In the genomic region with DNA sequence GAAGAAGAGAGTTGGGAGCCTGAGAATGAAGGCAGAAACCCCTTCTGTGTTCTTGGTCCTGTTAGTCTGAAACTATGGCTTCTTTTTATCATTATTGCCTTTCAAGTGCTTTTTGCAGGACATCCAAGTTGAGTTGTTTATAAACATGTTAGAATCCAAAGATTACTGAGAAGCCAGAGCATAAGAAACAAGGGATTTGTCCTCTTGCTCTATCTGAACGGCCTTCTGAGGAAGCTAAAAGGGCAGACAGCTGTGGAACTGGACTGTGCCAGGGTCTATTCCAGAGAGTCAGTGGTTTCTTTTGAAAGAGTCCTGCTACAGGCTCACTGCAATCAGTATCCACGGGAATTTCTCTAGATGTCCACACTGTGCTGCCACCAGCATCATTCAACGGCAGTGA, we compare ENCODE assay signal across 22 cellular contexts.
"Had no signal": no experiment of that assay in that cellular context is flagged by ENCODE, and none has a peak within 500 bp of the region (broad histone marks: within the 10 kb centered on the region; RNA-seq: fewer than 3 reads in every experiment).

No MANE protein-coding gene starts in this region.

- H3K27me3 ChIP-seq: pancreas, spleen, suprapubic skin, tibial artery, vagina had no signal

- H3K27ac Mint-ChIP-seq: naive thymus-derived CD4-positive, alpha-beta T cell; natural killer cell treated with Interleukin-12 subunit alpha and Interleukin-12 subunit beta and Interleukin-15 and Interleukin-18, amount 100 ng/mL, for 72 hours; stimulated activated effector memory CD8-positive, alpha-beta T cell treated with anti-CD3 and anti-CD28 coated beads, Interleukin-12 subunit alpha, Interleukin-12 subunit beta, amount 100 ng/mL, for 72 hours; stimulated activated naive CD8-positive, alpha-beta T cell treated with anti-CD3 and anti-CD28 coated beads, Interleukin-15, Interleukin-2, amounts not matched to agents 100 ng/mL and 50 ng/mL, for 24 hours; type B pancreatic cell had no signal

- H3K9me3 ChIP-seq: mucosa of descending colon, pancreas, prostate gland, suprapubic skin, thoracic aorta, vagina had no signal

- H3K27ac ChIP-seq: left ventricle myocardium inferior, pancreas, prostate gland, skin epidermis, spleen, suprapubic skin, thoracic aorta, tibial artery, vagina had no signal

- H3K4me1 ChIP-seq: left ventricle myocardium inferior, pancreas, prostate gland, spleen, suprapubic skin, tibial artery, vagina had no signal

- H3K36me3 Mint-ChIP-seq: naive thymus-derived CD4-positive, alpha-beta T cell; natural killer cell treated with Interleukin-12 subunit alpha and Interleukin-12 subunit beta and Interleukin-15 and Interleukin-18, amount 100 ng/mL, for 72 hours; stimulated activated effector memory CD8-positive, alpha-beta T cell treated with anti-CD3 and anti-CD28 coated beads, Interleukin-12 subunit alpha, Interleukin-12 subunit beta, amount 100 ng/mL, for 72 hours had no signal

- H3K4me3 Mint-ChIP-seq: naive thymus-derived CD4-positive, alpha-beta T cell; natural killer cell treated with Interleukin-12 subunit alpha and Interleukin-12 subunit beta and Interleukin-15 and Interleukin-18, amount 100 ng/mL, for 72 hours; stimulated activated effector memory CD8-positive, alpha-beta T cell treated with anti-CD3 and anti-CD28 coated beads, Interleukin-12 subunit alpha, Interleukin-12 subunit beta, amount 100 ng/mL, for 72 hours; stimulated activated naive CD8-positive, alpha-beta T cell treated with anti-CD3 and anti-CD28 coated beads, Interleukin-15, Interleukin-2, amounts not matched to agents 100 ng/mL and 50 ng/mL, for 24 hours; type B pancreatic cell had no signal

- DNase-seq: islet precursor cell; left ventricle myocardium inferior; naive thymus-derived CD4-positive, alpha-beta T cell; pancreas; posterior cingulate gyrus; retina; right cardiac atrium; spleen; stimulated activated CD4-positive, alpha-beta T cell treated with anti-CD3 and anti-CD28 coated beads, Interleukin-4, amount 100 ng/mL, for 24 hours; stimulated activated naive CD4-positive, alpha-beta T cell; tibial artery had no signal

- H3K4me3 ChIP-seq: left ventricle myocardium inferior, lung, mucosa of descending colon, pancreas, prostate gland, skin epidermis, spleen, suprapubic skin, thoracic aorta, tibial artery, vagina had no signal

- H3K36me3 ChIP-seq: left ventricle myocardium inferior, pancreas, prostate gland, spleen, suprapubic skin, thoracic aorta, tibial artery, vagina had no signal

- H3K27me3 Mint-ChIP-seq: naive thymus-derived CD4-positive, alpha-beta T cell; natural killer cell treated with Interleukin-12 subunit alpha and Interleukin-12 subunit beta and Interleukin-15 and Interleukin-18, amount 100 ng/mL, for 72 hours; stimulated activated naive CD8-positive, alpha-beta T cell treated with anti-CD3 and anti-CD28 coated beads, Interleukin-15, Interleukin-2, amounts not matched to agents 100 ng/mL and 50 ng/mL, for 24 hours; type B pancreatic cell had no signal

- H3K4me1 Mint-ChIP-seq: naive thymus-derived CD4-positive, alpha-beta T cell; stimulated activated effector memory CD8-positive, alpha-beta T cell treated with anti-CD3 and anti-CD28 coated beads, Interleukin-12 subunit alpha, Interleukin-12 subunit beta, amount 100 ng/mL, for 72 hours had no signal
